10 cellular contexts compared by ENCODE assay signal in genomic region chr1:109250454-109251276, GRCh38. TPM values are rescaled to one million over a fixed set of nuclear protein-coding genes. Genes with fewer than 3 reads are reported as not detected.
DNase-seq lines count a peak whose midpoint lies in the region; ATAC-seq and TF ChIP-seq lines count a peak whose summit lies in the region.
"Had no signal": no experiment of that assay in that cellular context is flagged by ENCODE, and none has a peak within 500 bp of the region (broad histone marks: within the 10 kb centered on the region; RNA-seq: fewer than 3 reads in every experiment).

No MANE protein-coding gene starts in this region.

- H2BK5ac ChIP-seq in trophoblast cell (ENCODE audit: low read depth, low read length, poor library complexity), result no peak overlapping the region

- H3K79me1 ChIP-seq in trophoblast cell (ENCODE audit: low read length), result peaks cover 28% of the 10 kb centered on the region

- intact Hi-C loops in Caco-2 (cut with micrococcal nuclease; ENCODE audit: unreplicated experiment), result no loop called here
- intact Hi-C loops in OCI-LY7 (cut with micrococcal nuclease; ENCODE audit: unreplicated experiment), result no loop called here
- intact Hi-C loops in esophagus muscularis mucosa (cut with DNase I), result no loop called here

- no peak overlapping the region for H3K18ac ChIP-seq in trophoblast cell (ENCODE audit: low read length)

- peak overlapping the region; percentile 36; the same call in 1 of the 2 replicates for H3K4me3 ChIP-seq in Caco-2 (ENCODE audit: low read depth, low read length)
- no peak overlapping the region for H3K4me3 ChIP-seq in OCI-LY7 (ENCODE audit: low read depth, low read length, poor library complexity, severe bottlenecking)
- peak overlapping the region; percentile 74 to 89 (median 76) for H3K4me3 ChIP-seq in esophagus muscularis mucosa
- no peak overlapping the region for H3K4me3 ChIP-seq in trophoblast cell (ENCODE audit: low read depth, low read length)
- H3K4me3 ChIP-seq in brain microvascular endothelial cell (ENCODE audit: low read depth, low read length), result no peak overlapping the region

- no peak overlapping the region for H4K8ac ChIP-seq in trophoblast cell (ENCODE audit: low read depth, low read length)

- no peak overlapping the region for H3K4ac ChIP-seq in trophoblast cell (ENCODE audit: low read depth, low read length)

- no peak overlapping the region for H2BK12ac ChIP-seq in trophoblast cell (ENCODE audit: low read length)

- H3K27me3 ChIP-seq in Caco-2 (replicated peaks; ENCODE audit: control insufficient read depth, insufficient read depth, low read length), result no peaks in the 10 kb centered on the region
- H3K27me3 ChIP-seq in esophagus muscularis mucosa, result no peaks in the 10 kb centered on the region
- no peaks in the 10 kb centered on the region for H3K27me3 ChIP-seq in trophoblast cell (ENCODE audit: insufficient read depth, low read length)
- H3K27me3 ChIP-seq in brain microvascular endothelial cell (replicated peaks), result no peaks in the 10 kb centered on the region
- H3K27me3 ChIP-seq: testis had no signal

- H4K91ac ChIP-seq in trophoblast cell (ENCODE audit: low read depth, low read length), result no peak overlapping the region

- H4K12ac ChIP-seq in trophoblast cell (ENCODE audit: low read depth, low read length), result no peak overlapping the region

- H3K4me1 Mint-ChIP-seq in Caco-2 (ENCODE audit: low read depth, unreplicated experiment), result peaks cover 7% of the 10 kb centered on the region

- BruUV-seq in Caco-2 (replicated peaks; lab: Mats Ljungman, UMichigan) (no TSS peak), OCI-LY7 (replicated peaks; lab: Mats Ljungman, UMichigan) (no TSS peak)

- H3K4me1 ChIP-seq in Caco-2 (peaks cover 13% of the 10 kb centered on the region), OCI-LY7 (ENCODE audit: insufficient read depth, low read length, poor library complexity, severe bottlenecking) (peaks cover 30% of the 10 kb centered on the region), esophagus muscularis mucosa (peaks cover 29 to 64% (median 48%) of the 10 kb centered on the region in 4 donors), trophoblast cell (ENCODE audit: control insufficient read depth in 1 of 2, insufficient read depth in 2 of 2, low read length in 2 of 2) (peaks cover 40 to 45% of the 10 kb centered on the region in 2 experiments)

- WGBS in esophagus muscularis mucosa, result 89% methylated on average over 30 of the region's 33 CpGs
- no CpG with 5 or more reads among the region's 33 CpGs for WGBS in trophoblast cell (ENCODE audit: extremely low coverage, insufficient coverage, insufficient read length)

- H3K79me2 ChIP-seq in OCI-LY7 (ENCODE audit: insufficient read depth, low read depth, low read length) (no peaks in the 10 kb centered on the region), trophoblast cell (ENCODE audit: control insufficient read depth, insufficient read depth, low read length, poor library complexity) (peaks cover 17% of the 10 kb centered on the region)

- CTCF ChIA-PET in Caco-2 (lab: Charles Lee), result no interaction called here
- CTCF ChIA-PET in OCI-LY7 (lab: Charles Lee; ENCODE audit: unreplicated experiment), result interaction anchor here (0.5 kb wide), 1 partner anchor 233 kb away, joined by 6 read pairs; no protein-coding TSS in a partner anchor

- H3K14ac ChIP-seq in trophoblast cell (ENCODE audit: low read length), result no peak overlapping the region

- DNase-seq in Caco-2 (peak in 1 of 2 experiments; percentile 16), OCI-LY7 (ENCODE audit: low spot score) (no peak), esophagus muscularis mucosa (ENCODE audit: extremely low spot score) (no peak), trophoblast cell (no peak), brain microvascular endothelial cell (no peak)
- DNase-seq in stimulated activated CD4-positive, alpha-beta T cell treated with anti-CD3 and anti-CD28 coated beads, Interleukin-4, amount 100 ng/mL, for 24 hours, result no peak
- DNase-seq: NCI-H226, testis had no signal

- ATAC-seq in GM19395 (IDR thresholded peaks at IDR 0.05; ENCODE audit: unreplicated experiment) (no peak), GM19035 (IDR thresholded peaks at IDR 0.05; ENCODE audit: unreplicated experiment) (no peak)

- TF ChIP-seq EP300 in esophagus muscularis mucosa (IDR thresholded peaks at IDR 0.05), result no peak

- no peaks in the 10 kb centered on the region for H3K27me3 Mint-ChIP-seq in Caco-2 (ENCODE audit: insufficient read depth, unreplicated experiment)

- H3K27ac ChIP-seq in OCI-LY7 (ENCODE audit: low read depth, low read length, poor library complexity, severe bottlenecking), result no peak overlapping the region
- peak overlapping the region in 2 of 4 donors; percentile 67 to 69 for H3K27ac ChIP-seq in esophagus muscularis mucosa (replicated peaks in 1 of 4)
- H3K27ac ChIP-seq in trophoblast cell (ENCODE audit: low read depth, low read length), result no peak overlapping the region
- H3K27ac ChIP-seq in brain microvascular endothelial cell, result no peak overlapping the region
- H3K27ac ChIP-seq: testis had no signal

- no peak overlapping the region for H3K27ac Mint-ChIP-seq in Caco-2 (ENCODE audit: unreplicated experiment)

- H2AK5ac ChIP-seq in trophoblast cell (ENCODE audit: low read length), result no peak overlapping the region

- peaks cover 5% of the 10 kb centered on the region for H3K36me3 Mint-ChIP-seq in Caco-2 (ENCODE audit: insufficient read depth, unreplicated experiment)

- H3K36me3 ChIP-seq in Caco-2 (ENCODE audit: control insufficient read depth, insufficient read depth, low read length) (no peaks in the 10 kb centered on the region), OCI-LY7 (ENCODE audit: insufficient read depth, low read length) (no peaks in the 10 kb centered on the region), esophagus muscularis mucosa (no peaks in the 10 kb centered on the region), trophoblast cell (ENCODE audit: control insufficient read depth in 1 of 2, insufficient read depth in 2 of 2, low read length in 2 of 2) (peaks cover 12 to 20% of the 10 kb centered on the region in 2 experiments), brain microvascular endothelial cell (replicated peaks) (no peaks in the 10 kb centered on the region)

- peak overlapping the region; percentile 46 for H3K4me3 Mint-ChIP-seq in Caco-2 (ENCODE audit: unreplicated experiment)

- H3K9me3 ChIP-seq in Caco-2 (no peaks in the 10 kb centered on the region), OCI-LY7 (ENCODE audit: low read length) (no peaks in the 10 kb centered on the region), esophagus muscularis mucosa (no peaks in the 10 kb centered on the region), trophoblast cell (ENCODE audit: insufficient read depth, low read depth, low read length) (peaks cover 9% of the 10 kb centered on the region)
- H3K9me3 ChIP-seq: testis had no signal

- no peak overlapping the region for H2BK120ac ChIP-seq in trophoblast cell (ENCODE audit: insufficient read depth, low read length, poor library complexity)

- no peak overlapping the region for H3K23ac ChIP-seq in trophoblast cell (ENCODE audit: low read length)

- TF ChIP-seq CTCF in Caco-2 (IDR thresholded peaks at IDR 0.05; ENCODE audit: insufficient read depth in 1 of 2, low read depth in 1 of 2, low read length in 1 of 2, severe bottlenecking in 1 of 2, unreplicated experiment in 1 of 2), result no peak
- no peak for TF ChIP-seq CTCF in OCI-LY7 (conservative IDR thresholded peaks at IDR 0.05; ENCODE audit: low read length)
- TF ChIP-seq CTCF in esophagus muscularis mucosa (IDR thresholded peaks at IDR 0.05), result no peak
- TF ChIP-seq CTCF in brain microvascular endothelial cell (IDR thresholded peaks at IDR 0.05; ENCODE audit: low read depth, low read length, missing control alignments), result no peak

- peak overlapping the region; percentile 65 for H3K4me2 ChIP-seq in OCI-LY7 (ENCODE audit: low read length)
- H3K4me2 ChIP-seq in trophoblast cell (ENCODE audit: low read length), result peak overlapping the region; percentile 86

- H2AFZ ChIP-seq in OCI-LY7 (ENCODE audit: low read length), result no peak overlapping the region
- no peak overlapping the region for H2AFZ ChIP-seq in trophoblast cell (ENCODE audit: insufficient read depth, low read length, poor library complexity)

- TF ChIP-seq POLR2A in esophagus muscularis mucosa (IDR thresholded peaks at IDR 0.05; ENCODE audit: low read depth), result no peak

- in situ Hi-C loops in brain microvascular endothelial cell (cut with HindIII; ENCODE audit: low pct_ligation_motif_present, low sequenced_read_pairs), result no loop called here

- no peak overlapping the region for H3K9ac ChIP-seq in trophoblast cell (ENCODE audit: low read length)

- no peaks in the 10 kb centered on the region for H3K9me3 Mint-ChIP-seq in Caco-2 (ENCODE audit: unreplicated experiment)

- no peaks in the 10 kb centered on the region for H3K9me2 ChIP-seq in OCI-LY7 (ENCODE audit: insufficient read depth, low read length)

- POLR2A ChIA-PET in Caco-2 (lab: Charles Lee), result interaction anchor here (0.5 kb wide), 1 partner anchor 212 kb away, joined by 4 read pairs; no protein-coding TSS in a partner anchor
- POLR2A ChIA-PET in OCI-LY7 (lab: Charles Lee), result interaction anchor here (0.5 to 0.9 kb wide), 2 partner anchors 32 to 35 kb away, joined by 3 read pairs; partner anchors contain the start of gene PSRC1

- no peaks in the 10 kb centered on the region for H4K20me1 ChIP-seq in OCI-LY7 (ENCODE audit: insufficient read depth, low read length)

RNA-seq across cellular contexts. Expression of gene CELSR2, which starts 1.3 kb away (rescaled TPM):
- total RNA-seq in Caco-2 (2022), result 7.0 and 8.3 TPM in 2 replicates
- total RNA-seq in OCI-LY7 (2014; rRNA removed; shearing (Covaris generic)), result 5.0 and 6.9 TPM in 2 replicates
- 12.5 and 13.0 TPM in 2 replicates for total RNA-seq in OCI-LY7 (2022)
- 10 to 100 TPM in 2 of 4 donors, 1 to 10 TPM in 2; 7.8 to 20.4 (median 10.5) TPM for total RNA-seq in esophagus muscularis mucosa
- 18.9 and 19.5 TPM in 2 replicates for polyA plus RNA-seq in trophoblast cell (2013)

RNA-seq across cellular contexts. Expression of gene PSRC1, which starts 32.3 kb away (rescaled TPM):
- total RNA-seq in Caco-2 (2022) (23.9 and 24.9 TPM in 2 replicates), OCI-LY7 (2022) (40.7 and 43.7 TPM in 2 replicates), esophagus muscularis mucosa (10 to 100 TPM in 1 of 4 donors, 1 to 10 TPM in 3; 5.3 to 12.5 (median 6.4) TPM)
- 42.7 and 44.5 TPM in 2 replicates for total RNA-seq in OCI-LY7 (2014; rRNA removed; shearing (Covaris generic))
- 91.9 and 95.6 TPM in 2 replicates for polyA plus RNA-seq in trophoblast cell (2013)

RNA-seq across cellular contexts. Expression of gene SARS1, which starts 36.9 kb away (rescaled TPM):
- total RNA-seq in Caco-2 (2022) (189 and 225 TPM in 2 replicates), OCI-LY7 (2022) (290 and 323 TPM in 2 replicates), esophagus muscularis mucosa (100 to 1,000 TPM; 125 to 180 (median 144) TPM)
- total RNA-seq in OCI-LY7 (2014; rRNA removed; shearing (Covaris generic)), result 277 and 295 TPM in 2 replicates
- 192 and 196 TPM in 2 replicates for polyA plus RNA-seq in trophoblast cell (2013)

RNA-seq across cellular contexts. Expression of gene MYBPHL, which starts 56.1 kb away (rescaled TPM):
- not detected in 2 replicates for total RNA-seq in Caco-2 (2022)
- 0.16 TPM in 1 of 2 replicates, not detected in the other for total RNA-seq in OCI-LY7 (2014; rRNA removed; shearing (Covaris generic))
- total RNA-seq in OCI-LY7 (2022), result 0.35 TPM in 1 of 2 replicates, not detected in the other
- total RNA-seq in esophagus muscularis mucosa, result not detected
- polyA plus RNA-seq in trophoblast cell (2013), result 0.97 and 1.1 TPM in 2 replicates

Comparison
In these comparisons a context has a peak if more than half of its experiments do, and no peak if none do; other contexts are left out.
1. H3K4me3 ChIP-seq: peak in Caco-2 (single experiment) and esophagus muscularis mucosa (4 of 4); none in OCI-LY7 (single experiment), trophoblast cell (single experiment) and brain microvascular endothelial cell (single experiment).